10 cellular contexts compared by ENCODE assay signal in genomic region chr14:99755629-99756603, GRCh38. TPM values are rescaled to one million over a fixed set of nuclear protein-coding genes. Genes with fewer than 3 reads are reported as not detected.
DNase-seq lines count a peak whose midpoint lies in the region; ATAC-seq and TF ChIP-seq lines count a peak whose summit lies in the region.
"Had no signal": no experiment of that assay in that cellular context is flagged by ENCODE, and none has a peak within 500 bp of the region (broad histone marks: within the 10 kb centered on the region; RNA-seq: fewer than 3 reads in every experiment).

No MANE protein-coding gene starts in this region.

- no peaks in the 10 kb centered on the region for H3K36me3 Mint-ChIP-seq in nephron (ENCODE audit: low read depth)

- H3K4me1 Mint-ChIP-seq in nephron = peaks cover 75% of the 10 kb centered on the region

- no peak for ATAC-seq in HG02870 (IDR thresholded peaks at IDR 0.05; ENCODE audit: unreplicated experiment)

- peaks cover 14% of the 10 kb centered on the region for H3K4me1 ChIP-seq in A673 (ENCODE audit: insufficient read depth, low read length, poor library complexity, severe bottlenecking)

- intact Hi-C loops in A673 (cut with micrococcal nuclease; ENCODE audit: unreplicated experiment) = no loop called here

- no peaks in the 10 kb centered on the region for H3K9me3 Mint-ChIP-seq in nephron

- CTCF ChIA-PET in A673 (lab: Charles Lee) = no interaction called here

- POLR2A ChIA-PET in A673 (lab: Charles Lee; ENCODE audit: low non-redundant PET) = no interaction called here

- TF ChIP-seq CTCF in fibroblast of pulmonary artery (IDR thresholded peaks at IDR 0.05; ENCODE audit: low read length, missing control alignments) (no peak), nephron (IDR thresholded peaks at IDR 0.05; ENCODE audit: unreplicated experiment in 3 of 3) (no peak), A673 (conservative IDR thresholded peaks at IDR 0.05; ENCODE audit: low read depth, low read length) (no peak)

- no peak overlapping the region for H3K27ac ChIP-seq in A673 (ENCODE audit: low read depth, low read length, poor library complexity, severe bottlenecking)

- H3K27me3 ChIP-seq in A673 (replicated peaks; ENCODE audit: insufficient read depth, low read depth, low read length, poor library complexity) = no peaks in the 10 kb centered on the region

- H3K4me3 Mint-ChIP-seq in nephron = peak overlapping the region in 1 of 3 experiments; percentile 23

- DNase-seq in AG08395 (ENCODE audit: low spot score) = peak; percentile 93
- peak; percentile 74 for DNase-seq in RKO (ENCODE audit: low spot score)
- peak; percentile 87 for DNase-seq in fibroblast of pulmonary artery (ENCODE audit: low read depth)
- no peak for DNase-seq in A673 (ENCODE audit: low spot score)
- no peak for DNase-seq in HT-29 (ENCODE audit: low spot score)
- no peak for DNase-seq in NCI-H510A (lab: John Stamatoyannopoulos, UW)
- DNase-seq: activated naive CD4-positive, alpha-beta T cell; NCI-H524 treated with DMSO at 0.1 percent for 48 hours had no signal

- no peaks in the 10 kb centered on the region for H3K9me3 ChIP-seq in A673 (ENCODE audit: low read depth, low read length, poor library complexity, severe bottlenecking)

- peaks cover 31% of the 10 kb centered on the region for H3K27me3 Mint-ChIP-seq in nephron (ENCODE audit: low read depth)

- no peaks in the 10 kb centered on the region for H3K36me3 ChIP-seq in A673 (ENCODE audit: insufficient read depth, low read length, poor library complexity, severe bottlenecking)

- H3K4me3 ChIP-seq in fibroblast of pulmonary artery (replicated peaks; ENCODE audit: low read depth, low read length) = no peak overlapping the region
- no peak overlapping the region for H3K4me3 ChIP-seq in A673 (ENCODE audit: low read depth, low read length, poor library complexity, severe bottlenecking)

- BruUV-seq in A673 (replicated peaks; lab: Mats Ljungman, UMichigan) = no TSS peak

- H3K27ac Mint-ChIP-seq in nephron = peak overlapping the region in 2 of 3 experiments; percentile 55 to 81

RNA-seq across cellular contexts. Expression of gene EML1, which starts 37.3 kb away (rescaled TPM):
- total RNA-seq in A673 (2021) = 34.1 and 39.5 TPM in 2 replicates
- total RNA-seq in HT-29 (2014; rRNA removed; shearing (Covaris generic)) = not detected in 2 replicates

Comparison
In these comparisons a context has a peak if more than half of its experiments do, and no peak if none do; other contexts are left out.
1. DNase-seq: peak in AG08395 (single experiment), RKO (single experiment) and fibroblast of pulmonary artery (single experiment); none in A673 (single experiment), HT-29 (single experiment) and NCI-H510A (single experiment).
2. RNA of gene EML1, which starts 37.3 kb away (total RNA-seq): 34.1 to 39.5 TPM in A673; not detected in HT-29; every median in the first group is over 10 times any median in the second.